ENCODE assay signal across 21 cellular contexts in genomic region chr2:173931751-173932150, GRCh38. TPM values are rescaled to one million over a fixed set of nuclear protein-coding genes. Genes with fewer than 3 reads are reported as not detected.
DNase-seq lines count a peak whose midpoint lies in the region; ATAC-seq, FAIRE-seq and TF ChIP-seq lines count a peak whose summit lies in the region.
"Had no signal": no experiment of that assay in that cellular context is flagged by ENCODE, and none has a peak within 500 bp of the region (broad histone marks: within the 10 kb centered on the region; RNA-seq: fewer than 3 reads in every experiment).

No MANE protein-coding gene starts in this region.

- no peak overlapping the region for H3K27ac ChIP-seq in CD4-positive, alpha-beta T cell (ENCODE audit: low read depth, low read length)
- no peak overlapping the region for H3K27ac ChIP-seq in caudate nucleus (ENCODE audit: low read depth, low read length)
- H3K27ac ChIP-seq: BLaER1 had no signal

- no peak for TF ChIP-seq CTCF in CD4-positive, alpha-beta T cell (IDR thresholded peaks at IDR 0.05)

- CTCF ChIA-PET in CD4-positive, alpha-beta T cell (lab: Charles Lee), result no interaction called here

- no peak overlapping the region for H3K4me3 ChIP-seq in H7 (ENCODE audit: insufficient read depth, low read depth, low read length)
- H3K4me3 ChIP-seq: BLaER1, GM12878, HAP-1 had no signal

- no peak for FAIRE-seq in urothelium cell line (lab: Jason Lieb, UNC)
- FAIRE-seq: GM12878, GM19239, H1, HepG2 had no signal

- POLR2A ChIA-PET in CD4-positive, alpha-beta T cell (lab: Charles Lee), result no interaction called here

- H3K36me3 ChIP-seq in H7 (replicated peaks; ENCODE audit: control insufficient read depth, insufficient read depth, low read length), result peaks cover 1% of the 10 kb centered on the region; the same call in 1 of the 2 replicates

- no peaks in the 10 kb centered on the region for H3K9me3 ChIP-seq in CD4-positive, alpha-beta T cell (ENCODE audit: control insufficient read depth, low read length)
- H3K9me3 ChIP-seq: HAP-1 had no signal

- H3K4me1 Mint-ChIP-seq in CD4-positive, alpha-beta T cell (ENCODE audit: low read depth), result peaks cover 57% of the 10 kb centered on the region
- H3K4me1 Mint-ChIP-seq in immature natural killer cell, result peaks cover 54 to 59% of the 10 kb centered on the region in 2 donors
- H3K4me1 Mint-ChIP-seq in stimulated activated effector memory CD8-positive, alpha-beta T cell treated with anti-CD3 and anti-CD28 coated beads, Interleukin-12 subunit alpha, Interleukin-12 subunit beta, amount 100 ng/mL, for 72 hours, result peaks cover 40% of the 10 kb centered on the region

- H3K4me3 Mint-ChIP-seq in CD4-positive, alpha-beta T cell, result peak overlapping the region; percentile 5
- H3K4me3 Mint-ChIP-seq in immature natural killer cell, result peak overlapping the region in 3 of 5 donors; percentile 6 to 60 (median 51)
- H3K4me3 Mint-ChIP-seq in stimulated activated effector memory CD8-positive, alpha-beta T cell treated with anti-CD3 and anti-CD28 coated beads, Interleukin-12 subunit alpha, Interleukin-12 subunit beta, amount 100 ng/mL, for 72 hours, result no peak overlapping the region
- H3K4me3 Mint-ChIP-seq: CD14-positive monocyte; CD8-positive, alpha-beta memory T cell had no signal

- H3K9me3 Mint-ChIP-seq in CD4-positive, alpha-beta T cell, result no peaks in the 10 kb centered on the region
- no peaks in the 10 kb centered on the region for H3K9me3 Mint-ChIP-seq in immature natural killer cell
- peaks cover 3% of the 10 kb centered on the region for H3K9me3 Mint-ChIP-seq in stimulated activated effector memory CD8-positive, alpha-beta T cell treated with anti-CD3 and anti-CD28 coated beads, Interleukin-12 subunit alpha, Interleukin-12 subunit beta, amount 100 ng/mL, for 72 hours
- H3K9me3 Mint-ChIP-seq: CD8-positive, alpha-beta memory T cell had no signal

- H3K27me3 Mint-ChIP-seq in CD4-positive, alpha-beta T cell, result no peaks in the 10 kb centered on the region
- H3K27me3 Mint-ChIP-seq in immature natural killer cell (ENCODE audit: low read depth in 3 of 3), result peaks cover 0 to 2% (median 0%) of the 10 kb centered on the region in 3 donors
- H3K27me3 Mint-ChIP-seq: CD8-positive, alpha-beta memory T cell had no signal

- no peak for DNase-seq in CD4-positive, alpha-beta T cell
- peak; percentile 56 for DNase-seq in astrocyte of the hippocampus (ENCODE audit: low read depth, low spot score)
- DNase-seq in immature natural killer cell, result no peak
- DNase-seq in stimulated activated effector memory CD8-positive, alpha-beta T cell treated with anti-CD3 and anti-CD28 coated beads, Interleukin-12 subunit alpha, Interleukin-12 subunit beta, amount 100 ng/mL, for 72 hours (ENCODE audit: low spot score in 2 of 2), result no peak
- DNase-seq in caudate nucleus (lab: John Stamatoyannopoulos, UW), result no peak
- DNase-seq in urothelium cell line (ENCODE audit: low spot score), result no peak
- DNase-seq in H7, result no peak
- DNase-seq: 8988T; CD8-positive, alpha-beta memory T cell; COR-L47; DMS 273 treated with DMSO at 0.1 percent for 48 hours; DMS53; DND-41; EL had no signal

- peaks cover 63% of the 10 kb centered on the region for H3K36me3 Mint-ChIP-seq in CD4-positive, alpha-beta T cell (ENCODE audit: low read depth)
- H3K36me3 Mint-ChIP-seq in immature natural killer cell, result peaks cover 2 to 5% (median 2%) of the 10 kb centered on the region in 3 donors
- peaks cover 52% of the 10 kb centered on the region for H3K36me3 Mint-ChIP-seq in stimulated activated effector memory CD8-positive, alpha-beta T cell treated with anti-CD3 and anti-CD28 coated beads, Interleukin-12 subunit alpha, Interleukin-12 subunit beta, amount 100 ng/mL, for 72 hours

- H3K27me3 ChIP-seq in CD4-positive, alpha-beta T cell (ENCODE audit: control insufficient read depth, insufficient read depth, low read length), result no peaks in the 10 kb centered on the region
- no peaks in the 10 kb centered on the region for H3K27me3 ChIP-seq in H7 (ENCODE audit: control insufficient read depth, insufficient read depth, low read length)
- H3K27me3 ChIP-seq: BLaER1 had no signal

- ATAC-seq in CD4-positive, alpha-beta T cell (ENCODE audit: poor library complexity), result no peak
- no peak for ATAC-seq in stimulated activated effector memory CD8-positive, alpha-beta T cell treated with anti-CD3 and anti-CD28 coated beads, Interleukin-12 subunit alpha, Interleukin-12 subunit beta, amount 100 ng/mL, for 72 hours
- ATAC-seq: GM12878, HepG2 had no signal

- peak overlapping the region; percentile 22 for H3K27ac Mint-ChIP-seq in CD4-positive, alpha-beta T cell
- H3K27ac Mint-ChIP-seq in immature natural killer cell, result peak overlapping the region in 2 of 6 donors; percentile 15 to 40
- peak overlapping the region; percentile 45 for H3K27ac Mint-ChIP-seq in stimulated activated effector memory CD8-positive, alpha-beta T cell treated with anti-CD3 and anti-CD28 coated beads, Interleukin-12 subunit alpha, Interleukin-12 subunit beta, amount 100 ng/mL, for 72 hours

- intact Hi-C loops in CD4-positive, alpha-beta T cell (cut with DNase I, micrococcal nuclease), result no loop called here

RNA-seq across cellular contexts. Expression of gene SP3, which starts 33.4 kb away (rescaled TPM):
- total RNA-seq in CD4-positive, alpha-beta T cell, result 100 to 1,000 TPM; 159 to 166 TPM
- 10 to 100 TPM; 48.6 to 77.4 (median 53.2) TPM for polyA plus RNA-seq in immature natural killer cell
- total RNA-seq in H7 (2014; rRNA removed; shearing (Covaris generic)), result 107 and 129 TPM in 2 replicates
